In the genomic region with DNA sequence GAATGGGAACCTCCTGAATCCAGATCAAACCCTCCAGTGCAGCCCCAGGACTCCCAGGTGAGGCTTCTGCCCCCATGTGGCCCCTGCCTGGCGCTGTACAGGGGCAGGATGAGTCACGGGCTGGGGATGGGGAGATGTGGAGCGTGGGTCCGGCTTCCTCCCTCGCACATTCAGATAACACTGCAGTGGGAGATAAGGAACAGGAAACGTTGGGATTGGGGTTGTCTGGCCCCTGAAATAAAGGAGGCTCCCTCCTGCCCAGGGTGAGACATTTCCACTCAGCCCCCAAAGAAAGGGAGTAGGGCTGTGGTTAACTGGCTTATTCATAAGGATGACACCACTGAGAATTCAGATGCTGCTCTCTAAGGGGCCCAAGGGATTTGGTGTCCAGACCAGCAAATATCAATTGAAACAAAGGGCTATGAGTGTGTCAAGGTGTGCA, we compare ENCODE assay signal across 1 cellular context.
TF ChIP-seq lines count a peak whose summit lies in the region.

No MANE protein-coding gene starts in this region.

TF ChIP-seq in SK-N-SH treated with all-trans-retinoic acid at 6 μM for 48 hours, 23 proteins besides CTCF, POLR2A, EP300 and RAD21 (continued from another document):
- TF ChIP-seq, protein P1, sequence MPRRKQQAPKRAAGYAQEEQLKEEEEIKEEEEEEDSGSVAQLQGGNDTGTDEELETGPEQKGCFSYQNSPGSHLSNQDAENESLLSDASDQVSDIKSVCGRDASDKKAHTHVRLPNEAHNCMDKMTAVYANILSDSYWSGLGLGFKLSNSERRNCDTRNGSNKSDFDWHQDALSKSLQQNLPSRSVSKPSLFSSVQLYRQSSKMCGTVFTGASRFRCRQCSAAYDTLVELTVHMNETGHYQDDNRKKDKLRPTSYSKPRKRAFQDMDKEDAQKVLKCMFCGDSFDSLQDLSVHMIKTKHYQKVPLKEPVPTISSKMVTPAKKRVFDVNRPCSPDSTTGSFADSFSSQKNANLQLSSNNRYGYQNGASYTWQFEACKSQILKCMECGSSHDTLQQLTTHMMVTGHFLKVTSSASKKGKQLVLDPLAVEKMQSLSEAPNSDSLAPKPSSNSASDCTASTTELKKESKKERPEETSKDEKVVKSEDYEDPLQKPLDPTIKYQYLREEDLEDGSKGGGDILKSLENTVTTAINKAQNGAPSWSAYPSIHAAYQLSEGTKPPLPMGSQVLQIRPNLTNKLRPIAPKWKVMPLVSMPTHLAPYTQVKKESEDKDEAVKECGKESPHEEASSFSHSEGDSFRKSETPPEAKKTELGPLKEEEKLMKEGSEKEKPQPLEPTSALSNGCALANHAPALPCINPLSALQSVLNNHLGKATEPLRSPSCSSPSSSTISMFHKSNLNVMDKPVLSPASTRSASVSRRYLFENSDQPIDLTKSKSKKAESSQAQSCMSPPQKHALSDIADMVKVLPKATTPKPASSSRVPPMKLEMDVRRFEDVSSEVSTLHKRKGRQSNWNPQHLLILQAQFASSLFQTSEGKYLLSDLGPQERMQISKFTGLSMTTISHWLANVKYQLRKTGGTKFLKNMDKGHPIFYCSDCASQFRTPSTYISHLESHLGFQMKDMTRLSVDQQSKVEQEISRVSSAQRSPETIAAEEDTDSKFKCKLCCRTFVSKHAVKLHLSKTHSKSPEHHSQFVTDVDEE (CRISPR knock-in tag; IDR thresholded peaks at IDR 0.05), result no peak
- no peak for TF ChIP-seq ZNF565 (CRISPR knock-in tag; conservative IDR thresholded peaks at IDR 0.05; ENCODE audit: low read depth)
- no peak for TF ChIP-seq ZNF70 (CRISPR knock-in tag; IDR thresholded peaks at IDR 0.05)
- TF ChIP-seq ZC3H10 (CRISPR knock-in tag; IDR thresholded peaks at IDR 0.05), result no peak
- no peak for TF ChIP-seq TOX (CRISPR knock-in tag; IDR thresholded peaks at IDR 0.05; ENCODE audit: borderline replicate concordance)
TF ChIP-seq in SK-N-SH treated with all-trans-retinoic acid at 6 μM for 48 hours: peak in this region for 0.
